In the genomic region with DNA sequence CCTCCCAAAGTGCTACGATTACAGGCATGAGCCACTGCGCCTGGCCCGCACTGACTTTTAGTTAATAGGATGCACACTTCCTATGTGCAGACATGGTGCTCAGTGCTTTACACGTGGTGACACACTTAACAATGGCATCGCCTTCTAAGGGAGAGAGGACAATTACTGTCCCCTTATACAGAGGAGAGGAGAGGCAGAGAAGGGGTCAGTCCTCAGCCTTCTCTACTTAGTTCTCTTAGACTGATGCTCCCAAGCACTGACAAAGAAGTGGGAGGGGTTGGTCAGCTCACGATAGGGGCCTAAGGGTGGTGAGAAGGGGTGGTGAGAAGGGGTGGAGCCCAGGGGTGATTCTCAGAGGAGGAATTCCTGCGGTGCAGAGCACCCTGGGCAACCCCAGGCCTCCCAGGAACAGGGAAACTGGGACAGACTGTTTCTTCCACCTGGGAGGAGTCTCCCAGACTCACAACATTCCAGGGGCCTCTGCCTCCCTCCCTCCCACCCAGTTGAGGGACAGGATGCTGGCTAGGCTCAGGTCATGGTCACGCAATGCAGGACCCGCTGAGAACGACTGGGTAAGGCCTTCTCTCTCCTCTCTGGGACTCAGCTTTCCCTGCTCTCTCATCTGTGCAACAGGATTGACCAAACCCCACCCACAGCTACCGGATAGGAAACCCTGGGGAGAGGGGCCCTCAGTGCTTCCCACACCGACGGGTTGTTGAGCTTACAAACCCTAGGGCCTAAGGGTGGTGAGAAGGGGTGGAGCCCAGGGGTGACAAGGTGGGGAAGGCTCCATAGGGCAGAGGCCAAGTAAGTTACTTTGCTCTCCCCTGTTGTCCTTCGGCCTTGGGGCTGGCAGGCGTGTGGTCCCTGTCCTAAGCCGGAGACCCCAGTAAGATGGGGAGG, we compare ENCODE assay signal across 8 cellular contexts. TPM values are rescaled to one million over a fixed set of nuclear protein-coding genes. Genes with fewer than 3 reads are reported as not detected.
DNase-seq lines count a peak whose midpoint lies in the region; ATAC-seq lines count a peak whose summit lies in the region.

No MANE protein-coding gene starts in this region.

- H3K4me3 Mint-ChIP-seq in activated naive CD4-positive, alpha-beta T cell treated with anti-CD3 and anti-CD28 coated beads, Interleukin-2, amount 50 U/mL, for 24 hours = peak overlapping the region; percentile 88

- peak overlapping the region; percentile 72 for H3K4me3 ChIP-seq in Jurkat, Clone E6-1 (ENCODE audit: low read length)

- ATAC-seq in stimulated activated naive CD8-positive, alpha-beta T cell treated with anti-CD3 and anti-CD28 coated beads, Interleukin-15, Interleukin-2, amounts not matched to agents 100 U/mL and 50 U/mL, for 24 hours = peak; percentile 26
- ATAC-seq in HG03342 (IDR thresholded peaks at IDR 0.05; ENCODE audit: unreplicated experiment) (no peak), GM21367 (IDR thresholded peaks at IDR 0.05; ENCODE audit: unreplicated experiment) (no peak)

- DNase-seq in COLO668 (lab: John Stamatoyannopoulos, UW; ENCODE audit: unreplicated experiment) = peak; percentile 6
- DNase-seq in Jurkat, Clone E6-1 (ENCODE audit: low read depth, low spot score) = no peak
- DNase-seq in iris pigment epithelial cell (ENCODE audit: low read depth) = peak; percentile 76
- peak; percentile 51 for DNase-seq in stimulated activated naive CD8-positive, alpha-beta T cell treated with anti-CD3 and anti-CD28 coated beads, Interleukin-15, Interleukin-2, amounts not matched to agents 100 U/mL and 50 U/mL, for 24 hours
- no peak for DNase-seq in DMS79 (lab: John Stamatoyannopoulos, UW)

- H3K9me3 Mint-ChIP-seq in activated naive CD4-positive, alpha-beta T cell treated with anti-CD3 and anti-CD28 coated beads, Interleukin-2, amount 50 U/mL, for 24 hours = no peaks in the 10 kb centered on the region

- H3K36me3 Mint-ChIP-seq in activated naive CD4-positive, alpha-beta T cell treated with anti-CD3 and anti-CD28 coated beads, Interleukin-2, amount 50 U/mL, for 24 hours = no peaks in the 10 kb centered on the region

- no peaks in the 10 kb centered on the region for H3K27me3 Mint-ChIP-seq in activated naive CD4-positive, alpha-beta T cell treated with anti-CD3 and anti-CD28 coated beads, Interleukin-2, amount 50 U/mL, for 24 hours

- H3K4me1 Mint-ChIP-seq in activated naive CD4-positive, alpha-beta T cell treated with anti-CD3 and anti-CD28 coated beads, Interleukin-2, amount 50 U/mL, for 24 hours = peaks cover 47% of the 10 kb centered on the region

- peak overlapping the region; percentile 30 for H3K27ac Mint-ChIP-seq in activated naive CD4-positive, alpha-beta T cell treated with anti-CD3 and anti-CD28 coated beads, Interleukin-2, amount 50 U/mL, for 24 hours

RNA-seq across cellular contexts. Expression of a gene that starts 1.6 kb away (rescaled TPM):
- polyA plus RNA-seq in Jurkat, Clone E6-1 (2012; ENCODE audit: insufficient read depth, insufficient read length) = 35.2 TPM

RNA-seq across cellular contexts. Expression of a gene that starts 9.3 kb away (rescaled TPM):
- polyA plus RNA-seq in Jurkat, Clone E6-1 (2012; ENCODE audit: insufficient read depth, insufficient read length) = 153 TPM

RNA-seq across cellular contexts. Expression of a gene that starts 40.1 kb away (rescaled TPM):
- polyA plus RNA-seq in Jurkat, Clone E6-1 (2012; ENCODE audit: insufficient read depth, insufficient read length) = 1.2 TPM

Comparison
In these comparisons a context has a peak if more than half of its experiments do, and no peak if none do; other contexts are left out.
1. DNase-seq: peak in COLO668 (single experiment), iris pigment epithelial cell (single experiment) and stimulated activated naive CD8-positive, alpha-beta T cell treated with anti-CD3 and anti-CD28 coated beads, Interleukin-15, Interleukin-2, amounts not matched to agents 100 U/mL and 50 U/mL, for 24 hours (single experiment); none in Jurkat, Clone E6-1 (single experiment) and DMS79 (single experiment).